34 cellular contexts compared by ENCODE assay signal in genomic region chr2:79260848-79261247, GRCh38.
"Had no signal": no experiment of that assay in that cellular context is flagged by ENCODE, and none has a peak within 500 bp of the region (broad histone marks: within the 10 kb centered on the region; RNA-seq: fewer than 3 reads in every experiment).

No MANE protein-coding gene starts in this region.

- FAIRE-seq: astrocyte, bronchial epithelial cell had no signal

- ATAC-seq: activated naive CD4-positive, alpha-beta T cell treated with anti-CD3 and anti-CD28 coated beads, Interleukin-2, amount 50 U/mL, for 72 hours; activated naive CD8-positive, alpha-beta T cell treated with anti-CD3 and anti-CD28 coated beads, Interleukin-2, amount 50 U/mL, for 24 hours; activated T-cell treated with anti-CD3 and anti-CD28 coated beads, Interleukin-2, amount 50 U/mL, for 4 hours; activated T-cell treated with anti-CD3 and anti-CD28 coated beads, Interleukin-2, amount 50 U/mL, for 72 hours; activated T-helper 17 cell treated with anti-CD3 and anti-CD28 coated beads, Interleukin-2, amount 50 U/mL, for 72 hours; body of pancreas had no signal

- H3K27me3 ChIP-seq: adrenal gland, ascending aorta, body of pancreas, brain microvascular endothelial cell, breast epithelium, cardiac muscle cell had no signal

- H3K9me3 ChIP-seq: adrenal gland, ascending aorta, body of pancreas, breast epithelium had no signal

- H3K4me1 ChIP-seq: adrenal gland, ascending aorta, body of pancreas, breast epithelium had no signal

- H3K4me3 ChIP-seq: adrenal gland, ascending aorta, body of pancreas, breast epithelium, cardiac muscle cell had no signal

- H3K36me3 ChIP-seq: adrenal gland, ascending aorta, brain microvascular endothelial cell, breast epithelium, cardiac muscle cell had no signal

- DNase-seq: activated effector memory CD4-positive, alpha-beta T cell treated with anti-CD3 and anti-CD28 coated beads, Interleukin-2, amount 50 U/mL, for 16 hours; activated effector memory CD4-positive, alpha-beta T cell treated with Interleukin-2 at 50 U/mL for 16 hours; activated gamma-delta T cell; activated gamma-delta T cell treated with Interleukin-2 at 50 U/mL for 16 hours; activated naive CD4-positive, alpha-beta T cell; activated naive CD4-positive, alpha-beta T cell treated with anti-CD3 and anti-CD28 coated beads for 36 hours; activated naive CD4-positive, alpha-beta T cell treated with anti-CD3 and anti-CD28 coated beads, Interleukin-2, amount 10 ng/mL, durations not matched to agents 7 days and 5 days; activated naive CD4-positive, alpha-beta T cell treated with anti-CD3 and anti-CD28 coated beads, Interleukin-2, amount 50 U/mL, for 16 hours; activated naive CD4-positive, alpha-beta T cell treated with Interleukin-2 at 50 U/mL for 16 hours; activated naive CD8-positive, alpha-beta T cell treated with anti-CD3 and anti-CD28 coated beads for 36 hours; activated naive CD8-positive, alpha-beta T cell treated with anti-CD3 and anti-CD28 coated beads, Interleukin-2, amount 10 ng/mL, durations not matched to agents 7 days and 5 days; activated naive CD8-positive, alpha-beta T cell treated with anti-CD3 and anti-CD28 coated beads, Interleukin-2, amount 50 U/mL, for 24 hours; activated T-cell treated with anti-CD3 and anti-CD28 coated beads, Interleukin-2, amount 50 U/mL, for 1 hour; activated T-cell treated with anti-CD3 and anti-CD28 coated beads, Interleukin-2, amount 50 U/mL, for 24 hours; activated T-cell treated with anti-CD3 and anti-CD28 coated beads, Interleukin-2, amount 50 U/mL, for 4 hours; activated T-cell treated with anti-CD3 and anti-CD28 coated beads, Interleukin-2, amount 50 U/mL, for 48 hours; activated T-cell treated with anti-CD3 and anti-CD28 coated beads, Interleukin-2, amount 50 U/mL, for 72 hours; adrenal gland; amniotic stem cell; amygdala; anterior cingulate cortex; aorta; body of pancreas; brain microvascular endothelial cell; caudate nucleus; central memory CD4-positive, alpha-beta T cell; cerebellar nuclear complex had no signal

- H3K27ac ChIP-seq: adrenal gland, ascending aorta, body of pancreas, brain microvascular endothelial cell, breast epithelium, cardiac muscle cell had no signal
